ENCODE assay signal across 8 cellular contexts in the genomic region with DNA sequence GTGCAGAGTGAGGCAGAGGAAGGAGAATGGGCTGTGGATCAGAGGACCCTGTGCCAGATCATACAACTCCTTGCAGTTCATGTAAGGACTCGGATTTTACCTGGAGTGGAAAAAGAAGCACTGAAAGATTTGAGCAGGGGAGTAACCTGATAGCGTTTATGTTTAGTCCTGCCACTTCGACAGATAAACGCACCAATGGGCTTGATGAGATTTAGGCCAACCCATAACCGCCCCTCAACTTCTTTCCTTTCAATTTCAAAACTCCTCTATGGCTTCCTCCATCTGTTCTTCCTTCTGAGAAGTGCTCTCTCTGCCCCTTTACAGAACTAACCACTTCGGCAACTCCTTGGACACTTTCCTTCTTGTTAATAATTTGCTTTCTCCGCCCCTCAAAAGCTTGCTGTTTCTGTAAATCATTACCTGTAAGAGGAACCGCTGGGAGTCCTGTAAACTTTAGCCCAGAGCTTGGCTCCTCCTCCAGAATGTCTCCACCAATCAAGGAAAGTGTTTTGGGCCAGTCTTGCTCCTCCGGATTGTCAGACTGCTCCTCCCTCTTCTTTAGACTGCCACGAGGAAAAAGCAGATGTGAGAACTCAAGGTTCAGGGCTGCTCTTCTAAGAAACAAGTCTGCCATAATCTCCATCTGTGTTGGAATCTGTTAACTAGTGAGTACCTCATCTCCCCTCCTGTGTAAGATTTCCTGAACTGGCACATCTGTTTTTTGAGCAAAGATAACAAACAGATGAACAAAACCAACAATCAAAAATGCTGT. TPM values are rescaled to one million over a fixed set of nuclear protein-coding genes. Genes with fewer than 3 reads are reported as not detected.
A peak's percentile ranks its signal among the peaks of the same experiment; 100 is the strongest.
DNase-seq lines count a peak whose midpoint lies in the region; ATAC-seq and TF ChIP-seq lines count a peak whose summit lies in the region.

A gene with protein sequence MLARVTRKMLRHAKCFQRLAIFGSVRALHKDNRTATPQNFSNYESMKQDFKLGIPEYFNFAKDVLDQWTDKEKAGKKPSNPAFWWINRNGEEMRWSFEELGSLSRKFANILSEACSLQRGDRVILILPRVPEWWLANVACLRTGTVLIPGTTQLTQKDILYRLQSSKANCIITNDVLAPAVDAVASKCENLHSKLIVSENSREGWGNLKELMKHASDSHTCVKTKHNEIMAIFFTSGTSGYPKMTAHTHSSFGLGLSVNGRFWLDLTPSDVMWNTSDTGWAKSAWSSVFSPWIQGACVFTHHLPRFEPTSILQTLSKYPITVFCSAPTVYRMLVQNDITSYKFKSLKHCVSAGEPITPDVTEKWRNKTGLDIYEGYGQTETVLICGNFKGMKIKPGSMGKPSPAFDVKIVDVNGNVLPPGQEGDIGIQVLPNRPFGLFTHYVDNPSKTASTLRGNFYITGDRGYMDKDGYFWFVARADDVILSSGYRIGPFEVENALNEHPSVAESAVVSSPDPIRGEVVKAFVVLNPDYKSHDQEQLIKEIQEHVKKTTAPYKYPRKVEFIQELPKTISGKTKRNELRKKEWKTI (plus strand): TSS at position 554 of the 772 bp plus-strand sequence. CDS start 6,021 bp downstream, outside the sequence.

- H3K4me3 ChIP-seq in HL-60 (replicated peaks; ENCODE audit: insufficient read depth, low read length) (peak within 1 kb of the TSS; percentile 25), body of pancreas (peak within 1 kb of the TSS in 1 of 2 donors; percentile 8), iPS-18c (ENCODE audit: insufficient read depth, low read depth, low read length) (peak within 1 kb of the TSS; percentile 42; the same call in 1 of the 2 replicates)

- no peaks in the 10 kb centered on the region for H3K9me3 ChIP-seq in body of pancreas
- H3K9me3 ChIP-seq in iPS-18c (ENCODE audit: control insufficient read depth, insufficient read depth, low read length), result no peaks in the 10 kb centered on the region

- DNase-seq in Caki2 (ENCODE audit: low read depth), result peak; percentile 99
- DNase-seq in HL-60 (ENCODE audit: low read depth in 1 of 2, low spot score in 1 of 2), result peak; percentile 57 to 87
- peak in 4 of 5 experiments; percentile 43 to 88 (median 58) for DNase-seq in T-helper 2 cell
- DNase-seq in body of pancreas, result peak; percentile 81 to 95 (median 88)
- DNase-seq in stimulated activated CD4-positive, alpha-beta T cell treated with anti-CD3 and anti-CD28 coated beads, Interleukin-15, amount 100 ng/mL, for 24 hours, result peak; percentile 67
- no peak for DNase-seq in NCI-H526 treated with DMSO at 0.1 percent for 48 hours (lab: John Stamatoyannopoulos, UW)

- in situ Hi-C loops in Caki2 (cut with HindIII; ENCODE audit: low pct_unique_long_range_greater_than_20kb, low sequenced_read_pairs), result no loop called here

- TF ChIP-seq POLR2A in body of pancreas (IDR thresholded peaks at IDR 0.05), result peak in 2 of 3 donors; percentile 61 to 68

- TF ChIP-seq CTCF in HL-60 (IDR thresholded peaks at IDR 0.05; ENCODE audit: insufficient read depth, low read length), result no peak
- TF ChIP-seq CTCF in body of pancreas (IDR thresholded peaks at IDR 0.05), result no peak

- no peaks in the 10 kb centered on the region for H3K27me3 ChIP-seq in HL-60 (ENCODE audit: insufficient read depth, poor library complexity, severe bottlenecking)
- no peaks in the 10 kb centered on the region for H3K27me3 ChIP-seq in body of pancreas

- 4 to 5% methylated on average over 10 of the region's 10 CpGs for WGBS in body of pancreas, 2 donors

- intact Hi-C loops in body of pancreas (cut with DNase I), result no loop called here

- ATAC-seq in GM21360 (IDR thresholded peaks at IDR 0.05; ENCODE audit: unreplicated experiment) (peak; percentile 96), body of pancreas (peak; percentile 98)

- peaks cover 30% of the 10 kb centered on the region for H3K4me1 ChIP-seq in body of pancreas

- H3K27ac ChIP-seq in HL-60 (replicated peaks), result peak within 1 kb of the TSS; percentile 62
- peak within 1 kb of the TSS; percentile 65 to 91 (median 76) for H3K27ac ChIP-seq in body of pancreas

- H3K36me3 ChIP-seq in body of pancreas (replicated peaks in 1 of 2; ENCODE audit: insufficient read depth in 1 of 2, low read depth in 2 of 2), result no peaks in the 10 kb centered on the region

RNA-seq across cellular contexts. Expression of the gene that starts here (rescaled TPM):
- total RNA-seq in Caki2 (2014; rRNA removed; shearing (Covaris generic); ENCODE audit: low replicate concordance), result 47.2 and 48.5 TPM in 2 replicates
- 10 to 100 TPM; 65.9 to 89.2 TPM for total RNA-seq in body of pancreas
